Comparison of ENCODE assay signal across 8 cellular contexts in genomic region chr12:24562761-24563392, GRCh38.
DNase-seq lines count a peak whose midpoint lies in the region; ATAC-seq and TF ChIP-seq lines count a peak whose summit lies in the region.

No MANE protein-coding gene starts in this region.

- DNase-seq in activated CD8-positive, alpha-beta memory T cell treated with anti-CD3 and anti-CD28 coated beads, Interleukin-2, amount 50 U/mL, for 48 hours, result peak; percentile 55
- DNase-seq in activated CD8-positive, alpha-beta memory T cell treated with anti-CD3 and anti-CD28 coated beads, Interleukin-2, amount 50 U/mL, for 4 hours, result no peak
- peak; percentile 8 for DNase-seq in NCI-H748 treated with DMSO at 0.1 percent for 48 hours (lab: John Stamatoyannopoulos, UW)
- DNase-seq in right lobe of liver, result peak; percentile 35 to 61 (median 55)
- no peak for DNase-seq in NCI-H128 (lab: John Stamatoyannopoulos, UW; ENCODE audit: unreplicated experiment)
- no peak for DNase-seq in DMS114 treated with DMSO at 0.1 percent for 48 hours (lab: John Stamatoyannopoulos, UW; ENCODE audit: unreplicated experiment)

- H3K27ac ChIP-seq in right lobe of liver (peak overlapping the region; percentile 52 to 95 (median 87)), subcutaneous abdominal adipose tissue (ENCODE audit: low read depth, low read length) (peak overlapping the region; percentile 97)

- H3K4me3 ChIP-seq in right lobe of liver, result peak overlapping the region; percentile 52 to 79 (median 76)
- H3K4me3 ChIP-seq in subcutaneous abdominal adipose tissue (ENCODE audit: low read depth in 1 of 5, low read length in 5 of 5), result peak overlapping the region; percentile 77 to 98 (median 88)

- H3K27ac Mint-ChIP-seq in dendritic cell treated with granulocyte-macrophage colony-stimulating factor and Interleukin-4, amounts not matched to agents 40 ng/mL and 50 ng/mL, for 4 days, result no peak overlapping the region

- H3K4me1 ChIP-seq in right lobe of liver, result peaks cover 0 to 15% (median 4%) of the 10 kb centered on the region in 4 donors
- H3K4me1 ChIP-seq in subcutaneous abdominal adipose tissue (ENCODE audit: control insufficient read depth in 5 of 5, insufficient read depth in 5 of 5, low read length in 5 of 5), result peaks cover 0 to 40% (median 30%) of the 10 kb centered on the region in 5 donors

- no peak for TF ChIP-seq CTCF in right lobe of liver (IDR thresholded peaks at IDR 0.05)

- no peaks in the 10 kb centered on the region for H3K9me3 ChIP-seq in right lobe of liver
- H3K9me3 ChIP-seq in subcutaneous abdominal adipose tissue (ENCODE audit: control insufficient read depth in 5 of 5, low read length in 5 of 5), result no peaks in the 10 kb centered on the region

- peaks cover 29% of the 10 kb centered on the region for H3K4me1 Mint-ChIP-seq in dendritic cell treated with granulocyte-macrophage colony-stimulating factor and Interleukin-4, amounts not matched to agents 40 ng/mL and 50 ng/mL, for 4 days (ENCODE audit: low read depth)

- H3K27me3 Mint-ChIP-seq in dendritic cell treated with granulocyte-macrophage colony-stimulating factor and Interleukin-4, amounts not matched to agents 40 ng/mL and 50 ng/mL, for 4 days, result peaks cover 69% of the 10 kb centered on the region

- no peak for TF ChIP-seq POLR2A in right lobe of liver (IDR thresholded peaks at IDR 0.05)

- no peaks in the 10 kb centered on the region for H3K27me3 ChIP-seq in right lobe of liver
- H3K27me3 ChIP-seq in subcutaneous abdominal adipose tissue (ENCODE audit: control insufficient read depth in 5 of 5, insufficient read depth in 4 of 5, low read length in 5 of 5), result no peaks in the 10 kb centered on the region

- H3K36me3 ChIP-seq in right lobe of liver, result no peaks in the 10 kb centered on the region
- H3K36me3 ChIP-seq in subcutaneous abdominal adipose tissue (ENCODE audit: control insufficient read depth in 5 of 5, insufficient read depth in 5 of 5, low read length in 5 of 5), result no peaks in the 10 kb centered on the region

- ATAC-seq in right lobe of liver, result peak; percentile 16 to 40 (median 36)

- under 1% methylated on average over 15 of the region's 55 CpGs for WGBS in right lobe of liver (ENCODE audit: insufficient coverage, low coverage, low lambda C conversion rate, missing lambda C conversion rate)

- no peaks in the 10 kb centered on the region for H3K9me3 Mint-ChIP-seq in dendritic cell treated with granulocyte-macrophage colony-stimulating factor and Interleukin-4, amounts not matched to agents 40 ng/mL and 50 ng/mL, for 4 days

- intact Hi-C loops in dendritic cell treated with granulocyte-macrophage colony-stimulating factor and Interleukin-4, amounts not matched to agents 40 ng/mL and 50 ng/mL, for 4 days (cut with micrococcal nuclease), result no loop called here
- intact Hi-C loops in right lobe of liver (cut with DNase I), result no loop called here

- H3K9ac ChIP-seq in subcutaneous abdominal adipose tissue (ENCODE audit: low read length in 5 of 5), result peak overlapping the region in 3 of 5 donors; percentile 37 to 66 (median 42)

- peak overlapping the region; percentile 91 for H3K4me3 Mint-ChIP-seq in dendritic cell treated with granulocyte-macrophage colony-stimulating factor and Interleukin-4, amounts not matched to agents 40 ng/mL and 50 ng/mL, for 4 days

- peaks cover 13% of the 10 kb centered on the region for H3K36me3 Mint-ChIP-seq in dendritic cell treated with granulocyte-macrophage colony-stimulating factor and Interleukin-4, amounts not matched to agents 40 ng/mL and 50 ng/mL, for 4 days (ENCODE audit: low read depth)

Comparison
In these comparisons a context has a peak if more than half of its experiments do, and no peak if none do; other contexts are left out.
1. DNase-seq: peak in activated CD8-positive, alpha-beta memory T cell treated with anti-CD3 and anti-CD28 coated beads, Interleukin-2, amount 50 U/mL, for 48 hours (single experiment), NCI-H748 treated with DMSO at 0.1 percent for 48 hours (single experiment) and right lobe of liver (3 of 3); none in activated CD8-positive, alpha-beta memory T cell treated with anti-CD3 and anti-CD28 coated beads, Interleukin-2, amount 50 U/mL, for 4 hours (single experiment), NCI-H128 (single experiment) and DMS114 treated with DMSO at 0.1 percent for 48 hours (single experiment).